ENCODE assay signal across 1 cellular context in genomic region chr12:121116318-121117225, GRCh38.
TF ChIP-seq lines count a peak whose summit lies in the region.

No MANE protein-coding gene starts in this region.

TF ChIP-seq in HepG2, 621 proteins besides CTCF, POLR2A, EP300 and RAD21 (continued from another document and continues in another):
- TF ChIP-seq ZGPAT (CRISPR knock-in tag; IDR thresholded peaks at IDR 0.05) = peak; percentile 48; the same call in 1 of the 2 replicates
- peak; percentile 98 for TF ChIP-seq NR2F6 (IDR thresholded peaks at IDR 0.05)
- TF ChIP-seq NR2F6 (CRISPR knock-in tag; IDR thresholded peaks at IDR 0.05) = peak; percentile 97
- TF ChIP-seq, protein P1, sequence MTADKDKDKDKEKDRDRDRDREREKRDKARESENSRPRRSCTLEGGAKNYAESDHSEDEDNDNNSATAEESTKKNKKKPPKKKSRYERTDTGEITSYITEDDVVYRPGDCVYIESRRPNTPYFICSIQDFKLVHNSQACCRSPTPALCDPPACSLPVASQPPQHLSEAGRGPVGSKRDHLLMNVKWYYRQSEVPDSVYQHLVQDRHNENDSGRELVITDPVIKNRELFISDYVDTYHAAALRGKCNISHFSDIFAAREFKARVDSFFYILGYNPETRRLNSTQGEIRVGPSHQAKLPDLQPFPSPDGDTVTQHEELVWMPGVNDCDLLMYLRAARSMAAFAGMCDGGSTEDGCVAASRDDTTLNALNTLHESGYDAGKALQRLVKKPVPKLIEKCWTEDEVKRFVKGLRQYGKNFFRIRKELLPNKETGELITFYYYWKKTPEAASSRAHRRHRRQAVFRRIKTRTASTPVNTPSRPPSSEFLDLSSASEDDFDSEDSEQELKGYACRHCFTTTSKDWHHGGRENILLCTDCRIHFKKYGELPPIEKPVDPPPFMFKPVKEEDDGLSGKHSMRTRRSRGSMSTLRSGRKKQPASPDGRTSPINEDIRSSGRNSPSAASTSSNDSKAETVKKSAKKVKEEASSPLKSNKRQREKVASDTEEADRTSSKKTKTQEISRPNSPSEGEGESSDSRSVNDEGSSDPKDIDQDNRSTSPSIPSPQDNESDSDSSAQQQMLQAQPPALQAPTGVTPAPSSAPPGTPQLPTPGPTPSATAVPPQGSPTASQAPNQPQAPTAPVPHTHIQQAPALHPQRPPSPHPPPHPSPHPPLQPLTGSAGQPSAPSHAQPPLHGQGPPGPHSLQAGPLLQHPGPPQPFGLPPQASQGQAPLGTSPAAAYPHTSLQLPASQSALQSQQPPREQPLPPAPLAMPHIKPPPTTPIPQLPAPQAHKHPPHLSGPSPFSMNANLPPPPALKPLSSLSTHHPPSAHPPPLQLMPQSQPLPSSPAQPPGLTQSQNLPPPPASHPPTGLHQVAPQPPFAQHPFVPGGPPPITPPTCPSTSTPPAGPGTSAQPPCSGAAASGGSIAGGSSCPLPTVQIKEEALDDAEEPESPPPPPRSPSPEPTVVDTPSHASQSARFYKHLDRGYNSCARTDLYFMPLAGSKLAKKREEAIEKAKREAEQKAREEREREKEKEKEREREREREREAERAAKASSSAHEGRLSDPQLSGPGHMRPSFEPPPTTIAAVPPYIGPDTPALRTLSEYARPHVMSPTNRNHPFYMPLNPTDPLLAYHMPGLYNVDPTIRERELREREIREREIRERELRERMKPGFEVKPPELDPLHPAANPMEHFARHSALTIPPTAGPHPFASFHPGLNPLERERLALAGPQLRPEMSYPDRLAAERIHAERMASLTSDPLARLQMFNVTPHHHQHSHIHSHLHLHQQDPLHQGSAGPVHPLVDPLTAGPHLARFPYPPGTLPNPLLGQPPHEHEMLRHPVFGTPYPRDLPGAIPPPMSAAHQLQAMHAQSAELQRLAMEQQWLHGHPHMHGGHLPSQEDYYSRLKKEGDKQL (CRISPR knock-in tag; IDR thresholded peaks at IDR 0.05; ENCODE audit: low read depth) = no peak
- TF ChIP-seq KDM5A (IDR thresholded peaks at IDR 0.05; ENCODE audit: borderline replicate concordance, low read length) = no peak
- no peak for TF ChIP-seq EEA1 (CRISPR knock-in tag; IDR thresholded peaks at IDR 0.05; ENCODE audit: borderline replicate concordance)
- TF ChIP-seq MLXIP (CRISPR knock-in tag; IDR thresholded peaks at IDR 0.05; ENCODE audit: borderline replicate concordance) = no peak
- TF ChIP-seq ETV5 (CRISPR knock-in tag; IDR thresholded peaks at IDR 0.05; ENCODE audit: borderline replicate concordance) = no peak; the same call in 1 of the 2 replicates
- no peak for TF ChIP-seq ZNF136 (CRISPR knock-in tag; IDR thresholded peaks at IDR 0.05; ENCODE audit: low read depth)
- TF ChIP-seq LCORL (IDR thresholded peaks at IDR 0.05) = no peak
- peak; percentile 29; the same call in 1 of the 2 replicates for TF ChIP-seq LCORL (CRISPR knock-in tag; IDR thresholded peaks at IDR 0.05)
- no peak for TF ChIP-seq SMAD3 (CRISPR knock-in tag; IDR thresholded peaks at IDR 0.05)
- TF ChIP-seq, protein P2, sequence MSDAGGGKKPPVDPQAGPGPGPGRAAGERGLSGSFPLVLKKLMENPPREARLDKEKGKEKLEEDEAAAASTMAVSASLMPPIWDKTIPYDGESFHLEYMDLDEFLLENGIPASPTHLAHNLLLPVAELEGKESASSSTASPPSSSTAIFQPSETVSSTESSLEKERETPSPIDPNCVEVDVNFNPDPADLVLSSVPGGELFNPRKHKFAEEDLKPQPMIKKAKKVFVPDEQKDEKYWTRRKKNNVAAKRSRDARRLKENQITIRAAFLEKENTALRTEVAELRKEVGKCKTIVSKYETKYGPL (CRISPR knock-in tag; IDR thresholded peaks at IDR 0.05) = no peak
- TF ChIP-seq ZNF350 (CRISPR knock-in tag; IDR thresholded peaks at IDR 0.05; ENCODE audit: borderline replicate concordance, low read depth) = no peak
- no peak for TF ChIP-seq MYPOP (CRISPR knock-in tag; IDR thresholded peaks at IDR 0.05)
- TF ChIP-seq SOX13 (IDR thresholded peaks at IDR 0.05) = no peak
- peak in 1 of 2 experiments; percentile 36; a peak in 1 of 4 replicates for TF ChIP-seq SOX13 (CRISPR knock-in tag; conservative IDR thresholded peaks at IDR 0.05 in 1 of 2, IDR thresholded peaks at IDR 0.05 in 1 of 2)
- TF ChIP-seq ZNF883 (CRISPR knock-in tag; IDR thresholded peaks at IDR 0.05; ENCODE audit: not compliant biosample characterization) = no peak
- TF ChIP-seq, protein P3, sequence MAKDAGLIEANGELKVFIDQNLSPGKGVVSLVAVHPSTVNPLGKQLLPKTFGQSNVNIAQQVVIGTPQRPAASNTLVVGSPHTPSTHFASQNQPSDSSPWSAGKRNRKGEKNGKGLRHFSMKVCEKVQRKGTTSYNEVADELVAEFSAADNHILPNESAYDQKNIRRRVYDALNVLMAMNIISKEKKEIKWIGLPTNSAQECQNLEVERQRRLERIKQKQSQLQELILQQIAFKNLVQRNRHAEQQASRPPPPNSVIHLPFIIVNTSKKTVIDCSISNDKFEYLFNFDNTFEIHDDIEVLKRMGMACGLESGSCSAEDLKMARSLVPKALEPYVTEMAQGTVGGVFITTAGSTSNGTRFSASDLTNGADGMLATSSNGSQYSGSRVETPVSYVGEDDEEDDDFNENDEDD (CRISPR knock-in tag; IDR thresholded peaks at IDR 0.05; ENCODE audit: borderline replicate concordance) = no peak
- TF ChIP-seq ZNF780A (CRISPR knock-in tag; IDR thresholded peaks at IDR 0.05) = no peak
- TF ChIP-seq BCLAF1 (IDR thresholded peaks at IDR 0.05) = no peak
- no peak for TF ChIP-seq FOXK2 (IDR thresholded peaks at IDR 0.05)
- no peak for TF ChIP-seq ARHGAP35 (CRISPR knock-in tag; IDR thresholded peaks at IDR 0.05; ENCODE audit: borderline replicate concordance)
- no peak for TF ChIP-seq ZNF18 (CRISPR knock-in tag; IDR thresholded peaks at IDR 0.05; ENCODE audit: insufficient replicate concordance)
- 0 out of 2 replicates have a peak, but pooled peaks have one; percentile 20 for TF ChIP-seq MED1 (CRISPR knock-in tag; IDR thresholded peaks at IDR 0.05)
- no peak for TF ChIP-seq FOXP1 (IDR thresholded peaks at IDR 0.05)
- TF ChIP-seq FOXP1 (CRISPR knock-in tag; IDR thresholded peaks at IDR 0.05) = no peak
- TF ChIP-seq, protein P4, sequence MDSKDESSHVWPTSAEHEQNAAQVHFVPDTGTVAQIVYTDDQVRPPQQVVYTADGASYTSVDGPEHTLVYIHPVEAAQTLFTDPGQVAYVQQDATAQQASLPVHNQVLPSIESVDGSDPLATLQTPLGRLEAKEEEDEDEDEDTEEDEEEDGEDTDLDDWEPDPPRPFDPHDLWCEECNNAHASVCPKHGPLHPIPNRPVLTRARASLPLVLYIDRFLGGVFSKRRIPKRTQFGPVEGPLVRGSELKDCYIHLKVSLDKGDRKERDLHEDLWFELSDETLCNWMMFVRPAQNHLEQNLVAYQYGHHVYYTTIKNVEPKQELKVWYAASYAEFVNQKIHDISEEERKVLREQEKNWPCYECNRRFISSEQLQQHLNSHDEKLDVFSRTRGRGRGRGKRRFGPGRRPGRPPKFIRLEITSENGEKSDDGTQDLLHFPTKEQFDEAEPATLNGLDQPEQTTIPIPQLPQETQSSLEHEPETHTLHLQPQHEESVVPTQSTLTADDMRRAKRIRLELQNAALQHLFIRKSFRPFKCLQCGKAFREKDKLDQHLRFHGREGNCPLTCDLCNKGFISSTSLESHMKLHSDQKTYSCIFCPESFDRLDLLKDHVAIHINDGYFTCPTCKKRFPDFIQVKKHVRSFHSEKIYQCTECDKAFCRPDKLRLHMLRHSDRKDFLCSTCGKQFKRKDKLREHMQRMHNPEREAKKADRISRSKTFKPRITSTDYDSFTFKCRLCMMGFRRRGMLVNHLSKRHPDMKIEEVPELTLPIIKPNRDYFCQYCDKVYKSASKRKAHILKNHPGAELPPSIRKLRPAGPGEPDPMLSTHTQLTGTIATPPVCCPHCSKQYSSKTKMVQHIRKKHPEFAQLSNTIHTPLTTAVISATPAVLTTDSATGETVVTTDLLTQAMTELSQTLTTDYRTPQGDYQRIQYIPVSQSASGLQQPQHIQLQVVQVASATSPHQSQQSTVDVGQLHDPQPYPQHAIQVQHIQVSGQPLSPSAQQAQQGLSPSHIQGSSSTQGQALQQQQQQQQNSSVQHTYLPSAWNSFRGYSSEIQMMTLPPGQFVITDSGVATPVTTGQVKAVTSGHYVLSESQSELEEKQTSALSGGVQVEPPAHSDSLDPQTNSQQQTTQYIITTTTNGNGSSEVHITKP (CRISPR knock-in tag; IDR thresholded peaks at IDR 0.05; ENCODE audit: low read depth) = 0 out of 2 replicates have a peak, but pooled peaks have one; percentile 12
- TF ChIP-seq FLYWCH1 (CRISPR knock-in tag; IDR thresholded peaks at IDR 0.05) = no peak
- TF ChIP-seq GFI1 (CRISPR knock-in tag; IDR thresholded peaks at IDR 0.05; ENCODE audit: borderline replicate concordance) = peak; percentile 99
- no peak for TF ChIP-seq KMT2B (CRISPR knock-in tag; IDR thresholded peaks at IDR 0.05)
- TF ChIP-seq ZNF207 (IDR thresholded peaks at IDR 0.05; ENCODE audit: borderline replicate concordance) = no peak
- TF ChIP-seq SMYD3 (CRISPR knock-in tag; IDR thresholded peaks at IDR 0.05) = 0 out of 2 replicates have a peak, but pooled peaks have one; percentile 25
- TF ChIP-seq TFE3 (CRISPR knock-in tag; IDR thresholded peaks at IDR 0.05) = no peak
- TF ChIP-seq KLF11 (CRISPR knock-in tag; IDR thresholded peaks at IDR 0.05) = no peak
